26 cellular contexts compared by ENCODE assay signal in the genomic region with DNA sequence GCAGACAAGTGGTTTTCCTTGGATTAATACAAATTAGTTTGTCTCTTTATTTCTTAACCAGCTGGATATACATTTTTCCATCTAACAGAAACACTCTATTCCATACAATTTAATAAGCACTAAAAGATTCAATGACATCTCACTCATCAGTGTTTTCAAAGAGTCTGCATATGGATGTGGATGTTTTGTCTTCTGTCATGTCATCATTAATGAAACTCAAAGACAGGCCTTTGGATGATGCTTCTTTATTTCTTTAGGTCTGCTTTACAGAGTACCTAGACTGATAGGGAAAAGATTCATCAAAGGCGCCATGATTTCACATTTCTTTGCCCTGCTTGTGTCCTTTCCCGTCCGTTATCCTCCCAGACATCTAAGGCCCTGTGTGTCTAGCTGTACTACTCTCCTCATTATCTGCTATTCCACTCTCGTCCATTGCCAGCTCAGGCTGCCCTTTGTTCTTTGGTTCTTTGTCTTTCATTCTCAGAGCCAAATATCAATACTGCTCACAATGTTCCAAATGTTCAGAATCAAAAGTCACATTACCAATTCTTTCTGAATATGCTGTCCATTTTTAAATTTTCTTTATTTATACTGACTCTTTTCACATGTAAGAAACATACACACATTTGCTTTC.
"Had no signal": no experiment of that assay in that cellular context is flagged by ENCODE, and none has a peak within 500 bp of the region (broad histone marks: within the 10 kb centered on the region; RNA-seq: fewer than 3 reads in every experiment).

No MANE protein-coding gene starts in this region.

- H3K4me3 Mint-ChIP-seq: activated naive CD8-positive, alpha-beta T cell; effector memory CD8-positive, alpha-beta T cell; naive thymus-derived CD4-positive, alpha-beta T cell; neural progenitor cell had no signal

- DNase-seq: activated CD4-positive, alpha-beta T cell treated with anti-CD3 and anti-CD28 coated beads for 4 hours; activated CD4-positive, alpha-beta T cell treated with anti-CD3 and anti-CD28 coated beads, Interleukin-2, amount 50 U/mL, for 4 hours; activated CD8-positive, alpha-beta memory T cell treated with anti-CD3 and anti-CD28 coated beads for 24 hours; activated effector memory CD4-positive, alpha-beta T cell treated with Interleukin-2 at 50 U/mL for 16 hours; activated naive CD4-positive, alpha-beta T cell treated with Interleukin-2 at 50 U/mL for 16 hours; aorta; body of pancreas; cerebellar nuclear complex; effector memory CD8-positive, alpha-beta T cell; erythroblast; gastrocnemius medialis; islet precursor cell; left ventricle myocardium superior; naive thymus-derived CD4-positive, alpha-beta T cell; posterior cingulate gyrus; right lobe of liver; stimulated activated CD4-positive, alpha-beta T cell treated with anti-CD3 and anti-CD28 coated beads, Interleukin-2, amount 100 ng/mL, for 48 hours; stimulated activated naive CD8-positive, alpha-beta T cell treated with anti-CD3 and anti-CD28 coated beads, Interleukin-15, Interleukin-2, amounts not matched to agents 100 U/mL and 50 U/mL, for 24 hours; tibial artery; upper lobe of right lung had no signal

- H3K4me1 Mint-ChIP-seq: naive thymus-derived CD4-positive, alpha-beta T cell; neural progenitor cell had no signal

- H3K27ac ChIP-seq: body of pancreas, gastrocnemius medialis, hepatocyte, neural progenitor cell, right lobe of liver, tibial artery, upper lobe of right lung, VCaP had no signal

- H3K4me3 ChIP-seq: body of pancreas, coronary artery, gastrocnemius medialis, hepatocyte, neural progenitor cell, right lobe of liver, tibial artery, upper lobe of right lung had no signal

- H3K4me2 ChIP-seq: hepatocyte, neural progenitor cell had no signal

- H3K27ac Mint-ChIP-seq: activated naive CD8-positive, alpha-beta T cell; effector memory CD8-positive, alpha-beta T cell; naive thymus-derived CD4-positive, alpha-beta T cell; neural progenitor cell had no signal

- H3K4me1 ChIP-seq: body of pancreas, gastrocnemius medialis, neural progenitor cell, right lobe of liver, upper lobe of right lung had no signal

- FAIRE-seq: TTC549 had no signal

- H3K9me3 ChIP-seq: body of pancreas, gastrocnemius medialis, right lobe of liver, upper lobe of right lung had no signal

- ATAC-seq: body of pancreas; effector memory CD8-positive, alpha-beta T cell; gastrocnemius medialis; naive thymus-derived CD4-positive, alpha-beta T cell; stimulated activated naive CD8-positive, alpha-beta T cell treated with anti-CD3 and anti-CD28 coated beads, Interleukin-15, Interleukin-2, amounts not matched to agents 100 U/mL and 50 U/mL, for 24 hours; upper lobe of right lung had no signal
